8 cellular contexts compared by ENCODE assay signal in genomic region chr3:11642455-11643162, GRCh38. TPM values are rescaled to one million over a fixed set of nuclear protein-coding genes. Genes with fewer than 3 reads are reported as not detected.
A peak's percentile ranks its signal among the peaks of the same experiment; 100 is the strongest.
DNase-seq lines count a peak whose midpoint lies in the region; ATAC-seq and TF ChIP-seq lines count a peak whose summit lies in the region.

No MANE protein-coding gene starts in this region.

- peaks cover 24% of the 10 kb centered on the region for H3K27me3 Mint-ChIP-seq in activated naive CD4-positive, alpha-beta T cell treated with anti-CD3 and anti-CD28 coated beads, Interleukin-2, amount 10 ng/mL, durations not matched to agents 7 days and 5 days

- DNase-seq in DMS 273 (lab: John Stamatoyannopoulos, UW; ENCODE audit: unreplicated experiment) (peak; percentile 84), HS-5 (ENCODE audit: low read depth) (peak; percentile 70), SJCRH30 (peak; percentile 82 to 85), glomerular visceral epithelial cell (ENCODE audit: extremely low spot score) (peak; percentile 90), osteoblast (ENCODE audit: insufficient read length, low spot score, missing footprints) (peak; percentile 75), thyroid gland (peak; percentile 68 to 76)
- DNase-seq in activated naive CD4-positive, alpha-beta T cell treated with anti-CD3 and anti-CD28 coated beads, Interleukin-2, amount 10 ng/mL, durations not matched to agents 7 days and 5 days, result peak; percentile 83

- WGBS in thyroid gland, 2 donors, result 0 to 1% methylated on average over 22 to 34 of the region's 41 CpGs

- peaks cover 47% of the 10 kb centered on the region for H3K4me1 Mint-ChIP-seq in activated naive CD4-positive, alpha-beta T cell treated with anti-CD3 and anti-CD28 coated beads, Interleukin-2, amount 10 ng/mL, durations not matched to agents 7 days and 5 days

- peak; percentile 8 to 59 for TF ChIP-seq POLR2A in thyroid gland (IDR thresholded peaks at IDR 0.05)

- H3K27ac ChIP-seq in SJCRH30 (peak overlapping the region; percentile 89), osteoblast (ENCODE audit: low read depth, low read length) (peak overlapping the region; percentile 95), thyroid gland (peak overlapping the region; percentile 90 to 95 (median 91))

- H3K4me1 ChIP-seq in SJCRH30, result peaks cover 13% of the 10 kb centered on the region
- H3K4me1 ChIP-seq in osteoblast (ENCODE audit: insufficient read depth, low read length), result peaks cover 42% of the 10 kb centered on the region
- H3K4me1 ChIP-seq in thyroid gland, result peaks cover 41 to 42% of the 10 kb centered on the region in 2 donors

- no peak overlapping the region for H2AFZ ChIP-seq in osteoblast (ENCODE audit: low read length)

- peaks cover 63% of the 10 kb centered on the region for H3K79me2 ChIP-seq in osteoblast (ENCODE audit: insufficient read depth, low read length)

- peaks cover 7% of the 10 kb centered on the region for H4K20me1 ChIP-seq in osteoblast (ENCODE audit: insufficient read depth, low read length)

- intact Hi-C loops in thyroid gland (cut with DNase I), result no loop called here

- peak overlapping the region; percentile 70 for H3K4me3 ChIP-seq in SJCRH30
- H3K4me3 ChIP-seq in osteoblast (ENCODE audit: insufficient read depth, low read length), result peak overlapping the region; percentile 87
- peak overlapping the region; percentile 42 to 94 (median 67) for H3K4me3 ChIP-seq in thyroid gland (replicated peaks in 1 of 3)

- H3K36me3 Mint-ChIP-seq in activated naive CD4-positive, alpha-beta T cell treated with anti-CD3 and anti-CD28 coated beads, Interleukin-2, amount 10 ng/mL, durations not matched to agents 7 days and 5 days, result peaks cover 37% of the 10 kb centered on the region

- H3K36me3 ChIP-seq in SJCRH30, result no peaks in the 10 kb centered on the region
- H3K36me3 ChIP-seq in osteoblast (ENCODE audit: insufficient read depth, low read length), result no peaks in the 10 kb centered on the region
- H3K36me3 ChIP-seq in thyroid gland, result no peaks in the 10 kb centered on the region

- no peak for TF ChIP-seq CTCF in osteoblast (IDR thresholded peaks at IDR 0.05; ENCODE audit: extremely low read depth, low read depth, low read length)
- TF ChIP-seq CTCF in thyroid gland (IDR thresholded peaks at IDR 0.05), result no peak

- H3K27ac Mint-ChIP-seq in activated naive CD4-positive, alpha-beta T cell treated with anti-CD3 and anti-CD28 coated beads, Interleukin-2, amount 10 ng/mL, durations not matched to agents 7 days and 5 days, result peak overlapping the region; percentile 100

- no peaks in the 10 kb centered on the region for H3K9me3 Mint-ChIP-seq in activated naive CD4-positive, alpha-beta T cell treated with anti-CD3 and anti-CD28 coated beads, Interleukin-2, amount 10 ng/mL, durations not matched to agents 7 days and 5 days

- H3K4me3 Mint-ChIP-seq in activated naive CD4-positive, alpha-beta T cell treated with anti-CD3 and anti-CD28 coated beads, Interleukin-2, amount 10 ng/mL, durations not matched to agents 7 days and 5 days, result peak overlapping the region; percentile 100

- H3K27me3 ChIP-seq in SJCRH30 (no peaks in the 10 kb centered on the region), osteoblast (ENCODE audit: insufficient read depth, low read length) (no peaks in the 10 kb centered on the region), thyroid gland (no peaks in the 10 kb centered on the region)

- no peaks in the 10 kb centered on the region for H3K9me3 ChIP-seq in SJCRH30 (replicated peaks)
- H3K9me3 ChIP-seq in osteoblast (ENCODE audit: low read depth, low read length), result no peaks in the 10 kb centered on the region
- no peaks in the 10 kb centered on the region for H3K9me3 ChIP-seq in thyroid gland

- ATAC-seq in GM21360 (IDR thresholded peaks at IDR 0.05; ENCODE audit: unreplicated experiment), result peak; percentile 56

- peak overlapping the region; percentile 82 for H3K4me2 ChIP-seq in osteoblast (ENCODE audit: insufficient read depth, low read length)

- CTCF ChIA-PET in activated naive CD4-positive, alpha-beta T cell treated with anti-CD3 and anti-CD28 coated beads, Interleukin-2, amount 10 ng/mL, durations not matched to agents 7 days and 5 days (lab: Charles Lee), result interaction anchor here (1.0 to 1.8 kb wide), 3 partner anchors 8 to 263 kb away, joined by 3 to 6 read pairs (median 5); no protein-coding TSS in a partner anchor

RNA-seq across cellular contexts. Expression of gene VGLL4, which starts 1.1 kb away (rescaled TPM):
- 49.3 and 52.7 TPM in 2 replicates for total RNA-seq in SJCRH30 (2014; rRNA removed; shearing (Covaris generic))
- total RNA-seq in osteoblast (58.0 and 68.8 TPM in 2 replicates), thyroid gland (100 to 1,000 TPM in 3 of 4 donors, 10 to 100 TPM in 1; 96.0 to 142 (median 131) TPM)

Comparison
In these comparisons a context has a peak if more than half of its experiments do, and no peak if none do; other contexts are left out.
1. Peak in every context shown above with its lines: DNase-seq, ATAC-seq, H3K4me3 ChIP-seq and H3K27ac ChIP-seq.